Comparison of ENCODE assay signal across 28 cellular contexts in the genomic region with DNA sequence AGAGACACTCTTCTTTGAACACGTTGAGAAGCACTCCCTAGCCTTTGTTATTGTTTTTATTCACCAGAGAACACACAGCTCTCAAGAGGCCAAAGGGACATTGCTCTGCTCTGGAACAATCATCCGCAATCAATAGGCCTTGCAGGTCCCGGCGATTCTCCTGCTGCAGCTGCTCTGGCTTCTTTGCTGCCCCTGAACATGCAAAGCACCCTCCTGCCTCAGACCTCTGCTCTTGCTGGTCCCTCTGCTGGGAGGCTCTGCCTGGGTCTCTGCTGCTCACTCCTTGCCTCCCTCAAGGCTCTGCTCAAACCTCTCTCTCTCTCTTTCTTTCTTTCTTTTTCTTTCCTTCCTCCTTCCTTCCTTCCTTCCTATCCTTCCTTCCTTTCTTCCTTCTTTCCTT.
"Had no signal": no experiment of that assay in that cellular context is flagged by ENCODE, and none has a peak within 500 bp of the region (broad histone marks: within the 10 kb centered on the region; RNA-seq: fewer than 3 reads in every experiment).

No MANE protein-coding gene starts in this region.

- H3K27ac ChIP-seq: adrenal gland, body of pancreas, KMS-11, PC-9 had no signal

- H3K27me3 ChIP-seq: adrenal gland, body of pancreas had no signal

- H3K36me3 Mint-ChIP-seq: activated naive CD4-positive, alpha-beta T cell treated with anti-CD3 and anti-CD28 coated beads, Interleukin-2, amount 50 U/mL, for 72 hours had no signal

- H3K9me3 ChIP-seq: adrenal gland, body of pancreas had no signal

- H3K4me2 ChIP-seq: KMS-11, PC-9 had no signal

- H3K9ac ChIP-seq: KMS-11 had no signal

- DNase-seq: activated CD4-positive, alpha-beta T cell treated with anti-CD3 and anti-CD28 coated beads, Interleukin-2, amount 10 ng/mL, durations not matched to agents 24 days and 14 days; activated CD4-positive, alpha-beta T cell treated with anti-CD3 and anti-CD28 coated beads, Interleukin-2, amount 50 U/mL, for 4 hours; activated CD8-positive, alpha-beta T cell treated with anti-CD3 and anti-CD28 coated beads, Interleukin-2, amount 10 ng/mL, durations not matched to agents 7 days and 5 days; activated gamma-delta T cell treated with Interleukin-2 at 50 U/mL for 16 hours; activated naive CD4-positive, alpha-beta T cell treated with anti-CD3 and anti-CD28 coated beads for 36 hours; activated T-cell treated with anti-CD3 and anti-CD28 coated beads, Interleukin-2, amount 50 U/mL, for 4 hours; adrenal gland; body of pancreas; cerebellar nuclear complex; NCI-H1092 treated with DMSO at 0.1 percent for 48 hours; NCI-H1417; NCI-H146; NCI-H187; NCI-H2029 treated with DMSO at 0.1 percent for 48 hours; NCI-H2107; NCI-H226; NCI-H446 treated with DMSO at 0.1 percent for 48 hours; NCI-H524; NCI-H748 treated with DMSO at 0.1 percent for 48 hours; NK-92 treated with Interleukin-12 subunit alpha and Interleukin-12 subunit beta, amount 100 ng/mL, for 24 hours; PC-9; Right ventricle myocardium superior; SW 1271; T-helper 1 cell; T1000 had no signal

- H3K4me1 ChIP-seq: adrenal gland, body of pancreas had no signal

- H3K4me3 Mint-ChIP-seq: activated CD4-positive, alpha-beta T cell treated with anti-CD3 and anti-CD28 coated beads, Interleukin-2, amount 10 ng/mL, durations not matched to agents 24 days and 14 days; activated CD8-positive, alpha-beta T cell treated with anti-CD3 and anti-CD28 coated beads, Interleukin-2, amount 10 ng/mL, durations not matched to agents 7 days and 5 days; activated naive CD4-positive, alpha-beta T cell treated with anti-CD3 and anti-CD28 coated beads for 36 hours; activated T-cell treated with anti-CD3 and anti-CD28 coated beads, Interleukin-2, amount 50 U/mL, for 4 hours; activated T-helper 1 cell treated with anti-CD3 and anti-CD28 coated beads, Interleukin-12 subunit alpha, Interleukin-12 subunit beta, Interleukin-2, Interleukin-4 antibody, amounts not matched to agents 30 ng/mL and 10 ng/mL and 1 ng/mL, durations not matched to agents 14 hours and 24 hours and 36 hours had no signal

- H3K36me3 ChIP-seq: adrenal gland had no signal

- ATAC-seq: activated CD8-positive, alpha-beta T cell treated with anti-CD3 and anti-CD28 coated beads, Interleukin-2, amount 10 ng/mL, durations not matched to agents 7 days and 5 days; activated naive CD4-positive, alpha-beta T cell treated with anti-CD3 and anti-CD28 coated beads, Interleukin-2, amount 50 U/mL, for 72 hours; activated T-cell treated with anti-CD3 and anti-CD28 coated beads, Interleukin-2, amount 50 U/mL, for 4 hours; body of pancreas had no signal

- H2AFZ ChIP-seq: PC-9 had no signal

- H3K4me3 ChIP-seq: adrenal gland, body of pancreas, PC-9 had no signal

- H3K9me3 Mint-ChIP-seq: activated CD4-positive, alpha-beta T cell treated with anti-CD3 and anti-CD28 coated beads, Interleukin-2, amount 10 ng/mL, durations not matched to agents 24 days and 14 days; activated naive CD4-positive, alpha-beta T cell treated with anti-CD3 and anti-CD28 coated beads for 36 hours; activated naive CD4-positive, alpha-beta T cell treated with anti-CD3 and anti-CD28 coated beads, Interleukin-2, amount 50 U/mL, for 72 hours; activated T-cell treated with anti-CD3 and anti-CD28 coated beads, Interleukin-2, amount 50 U/mL, for 4 hours; activated T-helper 1 cell treated with anti-CD3 and anti-CD28 coated beads, Interleukin-12 subunit alpha, Interleukin-12 subunit beta, Interleukin-2, Interleukin-4 antibody, amounts not matched to agents 30 ng/mL and 10 ng/mL and 1 ng/mL, durations not matched to agents 14 hours and 24 hours and 36 hours had no signal

- H3K27ac Mint-ChIP-seq: activated CD4-positive, alpha-beta T cell treated with anti-CD3 and anti-CD28 coated beads, Interleukin-2, amount 10 ng/mL, durations not matched to agents 24 days and 14 days; activated CD8-positive, alpha-beta T cell treated with anti-CD3 and anti-CD28 coated beads, Interleukin-2, amount 10 ng/mL, durations not matched to agents 7 days and 5 days; activated naive CD4-positive, alpha-beta T cell treated with anti-CD3 and anti-CD28 coated beads for 36 hours; activated naive CD4-positive, alpha-beta T cell treated with anti-CD3 and anti-CD28 coated beads, Interleukin-2, amount 50 U/mL, for 72 hours; activated T-helper 1 cell treated with anti-CD3 and anti-CD28 coated beads, Interleukin-12 subunit alpha, Interleukin-12 subunit beta, Interleukin-2, Interleukin-4 antibody, amounts not matched to agents 30 ng/mL and 10 ng/mL and 1 ng/mL, durations not matched to agents 14 hours and 24 hours and 36 hours had no signal

- H3K4me1 Mint-ChIP-seq: activated CD4-positive, alpha-beta T cell treated with anti-CD3 and anti-CD28 coated beads, Interleukin-2, amount 10 ng/mL, durations not matched to agents 24 days and 14 days had no signal
